10 cellular contexts compared by ENCODE assay signal in the genomic region with DNA sequence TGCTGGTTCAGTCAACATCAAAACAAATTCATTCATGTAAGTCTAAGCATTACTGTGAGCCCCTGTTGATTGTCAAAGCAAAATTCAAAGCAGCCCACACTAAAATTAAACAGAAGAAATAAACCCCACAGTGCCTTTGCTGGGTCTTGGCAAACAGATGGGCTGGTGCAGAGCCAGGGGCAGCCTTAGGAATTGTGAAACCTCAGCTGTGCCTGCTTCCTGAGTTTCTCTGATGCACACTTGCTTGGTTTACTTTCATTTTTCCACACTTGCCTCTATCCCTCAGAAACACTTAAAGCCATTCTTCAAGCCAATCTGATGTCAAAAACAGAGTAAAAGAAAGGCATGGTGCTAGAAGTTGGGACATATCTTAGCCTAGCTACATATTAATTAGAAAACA. TPM values are rescaled to one million over a fixed set of nuclear protein-coding genes. Genes with fewer than 3 reads are reported as not detected.
DNase-seq lines count a peak whose midpoint lies in the region; TF ChIP-seq lines count a peak whose summit lies in the region.
"Had no signal": no experiment of that assay in that cellular context is flagged by ENCODE, and none has a peak within 500 bp of the region (broad histone marks: within the 10 kb centered on the region; RNA-seq: fewer than 3 reads in every experiment).

No MANE protein-coding gene starts in this region.

- TF ChIP-seq CTCF in fibroblast of the aortic adventitia (IDR thresholded peaks at IDR 0.05; ENCODE audit: insufficient read depth, low read length) = no peak

- DNase-seq in ELR (ENCODE audit: low read depth) (peak; percentile 3), NCI-H226 (peak; percentile 17), fibroblast of the aortic adventitia (ENCODE audit: low read depth) (peak; percentile 76), pulmonary artery endothelial cell (ENCODE audit: low read depth, low spot score) (peak; percentile 3), DMS79 (lab: John Stamatoyannopoulos, UW) (no peak), HuH-7.5 (ENCODE audit: low spot score) (no peak), GF-D8 (lab: John Stamatoyannopoulos, UW) (no peak)
- no peak for DNase-seq in activated CD4-positive, alpha-beta T cell treated with anti-CD3 and anti-CD28 coated beads for 1 hour
- DNase-seq: effector CD8-positive, alpha-beta T cell; Peyer's patch had no signal

- no peak overlapping the region for H3K4me3 ChIP-seq in fibroblast of the aortic adventitia (ENCODE audit: low read depth, low read length)
- H3K4me3 ChIP-seq: Peyer's patch had no signal

RNA-seq across cellular contexts. Expression of gene PLEKHG7, which starts 6.5 kb away (rescaled TPM):
- not detected in 2 replicates for total RNA-seq in fibroblast of the aortic adventitia (ENCODE audit: low replicate concordance)
- 0.07 TPM in 1 of 2 replicates, not detected in the other for total RNA-seq in pulmonary artery endothelial cell

Comparison
In these comparisons a context has a peak if more than half of its experiments do, and no peak if none do; other contexts are left out.
1. DNase-seq: peak in ELR (single experiment), NCI-H226 (single experiment), fibroblast of the aortic adventitia (single experiment) and pulmonary artery endothelial cell (single experiment); none in activated CD4-positive, alpha-beta T cell treated with anti-CD3 and anti-CD28 coated beads for 1 hour (single experiment), DMS79 (single experiment), HuH-7.5 (single experiment) and GF-D8 (single experiment).